2 cellular contexts compared by ENCODE assay signal in genomic region chr15:39864116-39864515, GRCh38.
TF ChIP-seq lines count a peak whose summit lies in the region.

No MANE protein-coding gene starts in this region.

TF ChIP-seq in GM23338, 12 proteins besides CTCF, POLR2A, EP300 and RAD21 (continued from another document):
- TF ChIP-seq ETS1 (IDR thresholded peaks at IDR 0.05) = no peak
- no peak for TF ChIP-seq NANOG (IDR thresholded peaks at IDR 0.05; ENCODE audit: borderline replicate concordance)
- TF ChIP-seq REST (IDR thresholded peaks at IDR 0.05; ENCODE audit: unreplicated experiment) = no peak
- no peak for TF ChIP-seq EZH2 (IDR thresholded peaks at IDR 0.05; ENCODE audit: low read depth, unreplicated experiment)
TF ChIP-seq in GM23338: peak in this region for 0.

TF ChIP-seq in neural cell, 6 proteins besides CTCF, POLR2A, EP300 and RAD21 (continued from another document):
- no peak for TF ChIP-seq REST (IDR thresholded peaks at IDR 0.05; ENCODE audit: borderline replicate concordance)
